ENCODE assay signal across 11 cellular contexts in the genomic region with DNA sequence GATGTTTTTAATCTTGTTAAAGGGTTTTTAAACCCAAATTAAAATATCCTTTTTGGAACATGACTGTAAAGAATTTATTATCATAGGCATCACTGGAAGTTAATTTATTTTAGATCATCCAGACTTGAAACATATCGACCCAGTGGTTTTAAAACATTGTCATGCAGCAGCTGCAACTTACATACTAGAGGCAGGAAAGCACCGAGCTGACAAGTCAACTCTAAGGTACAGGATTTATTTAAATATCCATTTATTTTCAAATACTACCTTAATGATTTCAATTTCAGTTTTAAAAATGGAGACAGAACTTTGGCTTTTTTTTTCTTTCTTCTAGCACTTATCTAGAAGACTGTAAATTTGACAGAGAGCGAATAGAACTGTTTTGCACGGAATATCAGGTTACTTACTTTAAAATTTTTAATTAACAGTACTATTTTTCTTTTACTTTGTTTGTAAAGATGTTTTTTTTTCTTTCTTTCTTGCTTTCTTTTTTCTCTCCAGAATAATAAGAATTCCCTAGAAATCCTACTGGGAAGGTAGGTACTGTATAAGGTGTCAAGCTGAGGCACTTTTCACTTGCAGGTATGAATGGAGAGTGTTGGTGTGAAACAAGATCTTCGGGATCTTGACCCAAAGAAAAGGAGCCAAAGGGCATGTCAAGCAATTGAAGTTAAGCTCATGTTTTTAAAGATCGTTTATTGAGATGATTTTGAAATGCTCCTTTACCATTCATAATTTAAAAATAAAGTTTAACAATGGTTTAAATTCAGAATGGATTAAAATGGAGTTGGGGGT. TPM values are rescaled to one million over a fixed set of nuclear protein-coding genes. Genes with fewer than 3 reads are reported as not detected.
DNase-seq lines count a peak whose midpoint lies in the region; ATAC-seq, FAIRE-seq and TF ChIP-seq lines count a peak whose summit lies in the region.
"Had no signal": no experiment of that assay in that cellular context is flagged by ENCODE, and none has a peak within 500 bp of the region (broad histone marks: within the 10 kb centered on the region; RNA-seq: fewer than 3 reads in every experiment).

No MANE protein-coding gene starts in this region.

- H3K4me1 ChIP-seq in kidney (ENCODE audit: control insufficient read depth in 1 of 2, insufficient read depth in 1 of 2, low read depth in 1 of 2, low read length in 2 of 2), result peaks cover 10 to 12% of the 10 kb centered on the region in 2 donors
- peaks cover 11 to 18% (median 12%) of the 10 kb centered on the region in 3 donors for H3K4me1 ChIP-seq in pancreas

- FAIRE-seq in kidney (lab: Jason Lieb, UNC) (peak; percentile 32), pancreas (lab: Jason Lieb, UNC) (no peak)

- H3K27me3 Mint-ChIP-seq in activated naive CD4-positive, alpha-beta T cell treated with anti-CD3 and anti-CD28 coated beads, Interleukin-2, amount 50 U/mL, for 24 hours, result peaks cover 16% of the 10 kb centered on the region
- H3K27me3 Mint-ChIP-seq in activated B cell treated with CpG ODN at 0.5 μM for 24 hours, result no peaks in the 10 kb centered on the region
- peaks cover 55% of the 10 kb centered on the region for H3K27me3 Mint-ChIP-seq in type B pancreatic cell

- no peaks in the 10 kb centered on the region for H3K9me3 Mint-ChIP-seq in activated naive CD4-positive, alpha-beta T cell treated with anti-CD3 and anti-CD28 coated beads, Interleukin-2, amount 50 U/mL, for 24 hours
- H3K9me3 Mint-ChIP-seq in activated B cell treated with CpG ODN at 0.5 μM for 24 hours (no peaks in the 10 kb centered on the region), type B pancreatic cell (no peaks in the 10 kb centered on the region)

- CTCF ChIA-PET in activated B cell treated with CpG ODN at 0.5 μM for 24 hours (lab: Charles Lee), result interaction anchor here (1.1 to 2.2 kb wide), 2 partner anchors 119 to 797 kb away, joined by 3 to 8 read pairs; no protein-coding TSS in a partner anchor

- POLR2A ChIA-PET in activated B cell treated with CpG ODN at 0.5 μM for 24 hours (lab: Charles Lee), result interaction anchor here (0.9 to 5.0 kb wide), 3 partner anchors 64 to 789 kb away, joined by 3 to 71 read pairs (median 5); no protein-coding TSS in a partner anchor

- no peaks in the 10 kb centered on the region for H3K9me3 ChIP-seq in kidney (ENCODE audit: control insufficient read depth in 1 of 2, low read length in 2 of 2)
- H3K9me3 ChIP-seq in pancreas, result no peaks in the 10 kb centered on the region

- TF ChIP-seq CTCF in activated B cell treated with CpG ODN at 0.5 μM for 24 hours (IDR thresholded peaks at IDR 0.05) (no peak), kidney (IDR thresholded peaks at IDR 0.05; ENCODE audit: borderline replicate concordance, extremely low read depth, insufficient read depth) (no peak), type B pancreatic cell (conservative IDR thresholded peaks at IDR 0.05) (no peak), pancreas (IDR thresholded peaks at IDR 0.05) (no peak)

- peak overlapping the region; percentile 91 for H3K4me3 Mint-ChIP-seq in activated naive CD4-positive, alpha-beta T cell treated with anti-CD3 and anti-CD28 coated beads, Interleukin-2, amount 50 U/mL, for 24 hours
- H3K4me3 Mint-ChIP-seq in activated B cell treated with CpG ODN at 0.5 μM for 24 hours (no peak overlapping the region), type B pancreatic cell (peak overlapping the region; percentile 77)

- H3K27ac ChIP-seq in kidney (ENCODE audit: low read depth in 2 of 2, low read length in 2 of 2), result no peak overlapping the region
- no peak overlapping the region for H3K27ac ChIP-seq in pancreas

- no peaks in the 10 kb centered on the region for H3K36me3 ChIP-seq in kidney (ENCODE audit: control insufficient read depth in 1 of 2, insufficient read depth in 2 of 2, low read length in 2 of 2)
- H3K36me3 ChIP-seq in pancreas, result no peaks in the 10 kb centered on the region

- no peak for ATAC-seq in activated B cell treated with CpG ODN at 0.5 μM for 24 hours (ENCODE audit: low read depth)
- ATAC-seq in pancreas, result no peak
- ATAC-seq in GM18498 (IDR thresholded peaks at IDR 0.05; ENCODE audit: unreplicated experiment), result no peak
- ATAC-seq: esophagus mucosa, left ventricle myocardium superior had no signal

- peaks cover 4% of the 10 kb centered on the region for H3K36me3 Mint-ChIP-seq in activated naive CD4-positive, alpha-beta T cell treated with anti-CD3 and anti-CD28 coated beads, Interleukin-2, amount 50 U/mL, for 24 hours
- H3K36me3 Mint-ChIP-seq in activated B cell treated with CpG ODN at 0.5 μM for 24 hours (ENCODE audit: low read depth) (peaks cover 13% of the 10 kb centered on the region), type B pancreatic cell (peaks cover 4% of the 10 kb centered on the region)

- H3K27me3 ChIP-seq in pancreas, result no peaks in the 10 kb centered on the region

- H3K4me3 ChIP-seq in kidney (ENCODE audit: low read length in 2 of 2) (no peak overlapping the region), pancreas (no peak overlapping the region)

- H3K4me1 Mint-ChIP-seq in activated naive CD4-positive, alpha-beta T cell treated with anti-CD3 and anti-CD28 coated beads, Interleukin-2, amount 50 U/mL, for 24 hours, result peaks cover 48% of the 10 kb centered on the region
- H3K4me1 Mint-ChIP-seq in activated B cell treated with CpG ODN at 0.5 μM for 24 hours (peaks cover 49% of the 10 kb centered on the region), type B pancreatic cell (ENCODE audit: unreplicated experiment) (peaks cover 38% of the 10 kb centered on the region)

- peak overlapping the region; percentile 79 for H3K27ac Mint-ChIP-seq in activated naive CD4-positive, alpha-beta T cell treated with anti-CD3 and anti-CD28 coated beads, Interleukin-2, amount 50 U/mL, for 24 hours
- peak overlapping the region; percentile 65 for H3K27ac Mint-ChIP-seq in activated B cell treated with CpG ODN at 0.5 μM for 24 hours
- no peak overlapping the region for H3K27ac Mint-ChIP-seq in type B pancreatic cell

- no peak for DNase-seq in activated naive CD4-positive, alpha-beta T cell treated with Interleukin-2 at 50 U/mL for 16 hours
- DNase-seq in activated B cell treated with CpG ODN at 0.5 μM for 24 hours (no peak), kidney (no peak), type B pancreatic cell (ENCODE audit: extremely low spot score, unreplicated experiment) (no peak), NCI-H524 (lab: John Stamatoyannopoulos, UW) (no peak), pancreas (no peak)
- DNase-seq: left ventricle myocardium superior, substantia nigra had no signal

- 72 to 74% methylated on average over 6 of the region's 6 CpGs for WGBS in pancreas, 2 donors

- H3K9ac ChIP-seq in kidney (ENCODE audit: low read length in 2 of 2), result no peak overlapping the region

- intact Hi-C loops in activated B cell treated with CpG ODN at 0.5 μM for 24 hours (cut with micrococcal nuclease), result loop anchor here (2.0 to 10.0 kb wide), 4 partner anchors 289 to 821 kb away; a partner anchor contains a TSS
- intact Hi-C loops in kidney (cut with DNase I), result no loop called here
- intact Hi-C loops in pancreas (cut with DNase I), result loop anchor here in 1 of 3 donors (10.0 kb wide), 1 partner anchor 73 kb away; no protein-coding TSS in a partner anchor

RNA-seq across cellular contexts. Expression of a gene that starts 1.8 kb away (rescaled TPM):
- total RNA-seq in activated B cell treated with CpG ODN at 0.5 μM for 24 hours (68.2 and 72.8 TPM in 2 replicates), kidney (46.2 TPM), type B pancreatic cell (ENCODE audit: low replicate concordance) (42.5 and 51.3 TPM in 2 replicates), pancreas (10 to 100 TPM; 27.9 to 43.0 (median 34.6) TPM)
- polyA plus RNA-seq in kidney (ENCODE audit: insufficient read depth, low read depth, low replicate concordance) (72.8 TPM), pancreas (10 to 100 TPM; 47.6 to 60.4 TPM)

RNA-seq across cellular contexts. Expression of a gene that starts 2.9 kb away (rescaled TPM):
- total RNA-seq in activated B cell treated with CpG ODN at 0.5 μM for 24 hours (62.3 and 70.1 TPM in 2 replicates), kidney (49.0 TPM), type B pancreatic cell (ENCODE audit: low replicate concordance) (28.9 and 36.6 TPM in 2 replicates), pancreas (10 to 100 TPM; 15.8 to 33.9 (median 24.0) TPM)
- polyA plus RNA-seq in kidney (ENCODE audit: insufficient read depth, low read depth, low replicate concordance) (18.7 TPM), pancreas (10 to 100 TPM; 10.6 to 25.1 TPM)

RNA-seq across cellular contexts. Expression of a gene that starts 27.3 kb away (rescaled TPM):
- total RNA-seq in activated B cell treated with CpG ODN at 0.5 μM for 24 hours, result 0.12 and 0.62 TPM in 2 replicates
- 8.4 TPM for total RNA-seq in kidney
- polyA plus RNA-seq in kidney (ENCODE audit: insufficient read depth, low read depth, low replicate concordance), result 0.30 TPM
- total RNA-seq in type B pancreatic cell (ENCODE audit: low replicate concordance), result 1.9 and 6.6 TPM in 2 replicates
- under 1 TPM in 5 of 6 donors, not detected in 1; 0.08 to 0.47 (median 0.34) TPM for total RNA-seq in pancreas
- polyA plus RNA-seq in pancreas, result 1 to 10 TPM in 1 of 2 donors, under 1 TPM in 1; 0.53 to 1.3 TPM
- total RNA-seq: esophagus mucosa, left ventricle myocardium superior had no signal
